Comparison of ENCODE assay signal across 27 cellular contexts in genomic region chr6:140713495-140713894, GRCh38.
"Had no signal": no experiment of that assay in that cellular context is flagged by ENCODE, and none has a peak within 500 bp of the region (broad histone marks: within the 10 kb centered on the region; RNA-seq: fewer than 3 reads in every experiment).

No MANE protein-coding gene starts in this region.

- H3K4me1 Mint-ChIP-seq: activated CD4-positive, alpha-beta T cell treated with anti-CD3 and anti-CD28 coated beads, Interleukin-2, amount 10 ng/mL, durations not matched to agents 7 days and 5 days; activated naive CD8-positive, alpha-beta T cell treated with anti-CD3 and anti-CD28 coated beads for 36 hours had no signal

- H3K27me3 Mint-ChIP-seq: activated CD4-positive, alpha-beta T cell treated with anti-CD3 and anti-CD28 coated beads, Interleukin-2, amount 10 ng/mL, durations not matched to agents 7 days and 5 days; natural killer cell treated with Interleukin-12 subunit alpha and Interleukin-12 subunit beta and Interleukin-15 and Interleukin-18, amount 100 ng/mL, for 72 hours had no signal

- ATAC-seq: activated CD8-positive, alpha-beta memory T cell treated with anti-CD3 and anti-CD28 coated beads, Interleukin-2, amount 10 ng/mL, durations not matched to agents 7 days and 5 days; activated CD8-positive, alpha-beta T cell treated with anti-CD3 and anti-CD28 coated beads, Interleukin-2, amount 10 ng/mL, durations not matched to agents 7 days and 5 days; body of pancreas; foreskin keratinocyte; heart left ventricle; left lung; lower lobe of right lung; mucosa of descending colon; natural killer cell treated with Interleukin-12 subunit alpha and Interleukin-12 subunit beta and Interleukin-15 and Interleukin-18, amount 100 ng/mL, for 72 hours; right cardiac atrium; upper lobe of right lung had no signal

- H3K4me3 ChIP-seq: adrenal gland, body of pancreas, esophagus muscularis mucosa, heart left ventricle, left lung, lower lobe of right lung, mucosa of descending colon, spleen, suprapubic skin, tibial artery, upper lobe of right lung had no signal

- DNase-seq: activated CD4-positive, alpha-beta T cell treated with anti-CD3 and anti-CD28 coated beads, Interleukin-2, amount 10 ng/mL, durations not matched to agents 7 days and 5 days; activated CD4-positive, CD25-positive, alpha-beta regulatory T cell treated with anti-CD3 and anti-CD28 coated beads, Interleukin-2, amount 50 U/mL, for 72 hours; activated CD8-positive, alpha-beta memory T cell treated with anti-CD3 and anti-CD28 coated beads, Interleukin-2, amount 10 ng/mL, durations not matched to agents 7 days and 5 days; activated CD8-positive, alpha-beta T cell treated with anti-CD3 and anti-CD28 coated beads, Interleukin-2, amount 10 ng/mL, durations not matched to agents 7 days and 5 days; activated naive CD4-positive, alpha-beta T cell; activated naive CD8-positive, alpha-beta T cell treated with anti-CD3 and anti-CD28 coated beads for 36 hours; activated T-cell treated with anti-CD3 and anti-CD28 coated beads, Interleukin-2, amount 50 U/mL, for 72 hours; adrenal gland; aorta; body of pancreas; dermis blood vessel endothelial cell; effector CD4-positive, alpha-beta T cell; foreskin keratinocyte; heart left ventricle; hypothalamus; left lung; lower lobe of right lung; mucosa of descending colon; right cardiac atrium; spleen; stimulated activated naive CD4-positive, alpha-beta T cell; T1000; tibial artery; upper lobe of right lung had no signal

- H3K27me3 ChIP-seq: adrenal gland, body of pancreas, esophagus muscularis mucosa, foreskin keratinocyte, heart left ventricle, left lung, spleen, suprapubic skin, tibial artery, upper lobe of right lung had no signal

- H3K4me3 Mint-ChIP-seq: activated CD4-positive, alpha-beta T cell treated with anti-CD3 and anti-CD28 coated beads, Interleukin-2, amount 10 ng/mL, durations not matched to agents 7 days and 5 days; activated CD8-positive, alpha-beta memory T cell treated with anti-CD3 and anti-CD28 coated beads, Interleukin-2, amount 10 ng/mL, durations not matched to agents 7 days and 5 days; activated CD8-positive, alpha-beta T cell treated with anti-CD3 and anti-CD28 coated beads, Interleukin-2, amount 10 ng/mL, durations not matched to agents 7 days and 5 days; activated naive CD8-positive, alpha-beta T cell treated with anti-CD3 and anti-CD28 coated beads for 36 hours; activated T-cell treated with anti-CD3 and anti-CD28 coated beads, Interleukin-2, amount 50 U/mL, for 72 hours; natural killer cell treated with Interleukin-12 subunit alpha and Interleukin-12 subunit beta and Interleukin-15 and Interleukin-18, amount 100 ng/mL, for 72 hours had no signal

- H3K27ac Mint-ChIP-seq: activated CD4-positive, alpha-beta T cell treated with anti-CD3 and anti-CD28 coated beads, Interleukin-2, amount 10 ng/mL, durations not matched to agents 7 days and 5 days; activated CD8-positive, alpha-beta memory T cell treated with anti-CD3 and anti-CD28 coated beads, Interleukin-2, amount 10 ng/mL, durations not matched to agents 7 days and 5 days; activated CD8-positive, alpha-beta T cell treated with anti-CD3 and anti-CD28 coated beads, Interleukin-2, amount 10 ng/mL, durations not matched to agents 7 days and 5 days; activated naive CD8-positive, alpha-beta T cell treated with anti-CD3 and anti-CD28 coated beads for 36 hours; activated T-cell treated with anti-CD3 and anti-CD28 coated beads, Interleukin-2, amount 50 U/mL, for 72 hours; natural killer cell treated with Interleukin-12 subunit alpha and Interleukin-12 subunit beta and Interleukin-15 and Interleukin-18, amount 100 ng/mL, for 72 hours had no signal

- H3K36me3 ChIP-seq: adrenal gland, esophagus muscularis mucosa, heart left ventricle, left lung, lower lobe of right lung, spleen, suprapubic skin, tibial artery, upper lobe of right lung had no signal

- H3K36me3 Mint-ChIP-seq: activated CD8-positive, alpha-beta memory T cell treated with anti-CD3 and anti-CD28 coated beads, Interleukin-2, amount 10 ng/mL, durations not matched to agents 7 days and 5 days; activated naive CD8-positive, alpha-beta T cell treated with anti-CD3 and anti-CD28 coated beads for 36 hours; natural killer cell treated with Interleukin-12 subunit alpha and Interleukin-12 subunit beta and Interleukin-15 and Interleukin-18, amount 100 ng/mL, for 72 hours had no signal

- H3K4me1 ChIP-seq: adrenal gland, body of pancreas, esophagus muscularis mucosa, foreskin keratinocyte, heart left ventricle, left lung, lower lobe of right lung, spleen, suprapubic skin, tibial artery, upper lobe of right lung had no signal

- H3K27ac ChIP-seq: adrenal gland, body of pancreas, esophagus muscularis mucosa, foreskin keratinocyte, heart left ventricle, left lung, lower lobe of right lung, spleen, suprapubic skin, tibial artery, upper lobe of right lung had no signal
